In genomic region chr12:56496704-56497103, GRCh38 we compare ENCODE assay signal across 8 cellular contexts. TPM values are rescaled to one million over a fixed set of nuclear protein-coding genes. Genes with fewer than 3 reads are reported as not detected.
A peak's percentile ranks its signal among the peaks of the same experiment; 100 is the strongest.
DNase-seq lines count a peak whose midpoint lies in the region; ATAC-seq and TF ChIP-seq lines count a peak whose summit lies in the region.
"Not testable (repeated sequence)": the region's sequence is repeated elsewhere in the genome, so short reads cannot be mapped to it uniquely, and the experiment has no call there.

No MANE protein-coding gene starts in this region.

- not testable (repeated sequence) for DNase-seq in GM10248 (ENCODE audit: extremely low spot score)
- peak; percentile 16 for DNase-seq in NK-92 treated with Interleukin-12 subunit alpha and Interleukin-12 subunit beta, amount 100 ng/mL, for 24 hours (lab: John Stamatoyannopoulos, UW)
- peak; percentile 78 for DNase-seq in activated CD4-positive, alpha-beta T cell treated with anti-CD3 and anti-CD28 coated beads for 48 hours
- DNase-seq in adrenal gland = peak; percentile 35 to 86 (median 66)
- peak; percentile 14 for DNase-seq in fibroblast of mammary gland (ENCODE audit: low read depth)
- DNase-seq in mesendoderm = peak; percentile 66
- DNase-seq in stimulated activated CD4-positive, alpha-beta T cell treated with anti-CD3 and anti-CD28 coated beads, Interleukin-2, amount 100 ng/mL, for 24 hours = peak; percentile 62 to 78
- DNase-seq in aorta = peak; percentile 77 to 91

- not testable (repeated sequence) for H2BK120ac ChIP-seq in mesendoderm (ENCODE audit: low read depth, low read length)

- peak; percentile 53 for TF ChIP-seq CTCF in GM10248 (IDR thresholded peaks at IDR 0.05; ENCODE audit: control extremely low read depth, extremely low read depth, low read depth, missing control alignments)
- peak in 3 of 6 experiments; percentile 25 to 40 (median 25) for TF ChIP-seq CTCF in adrenal gland (IDR thresholded peaks at IDR 0.05)
- peak; percentile 10 for TF ChIP-seq CTCF in fibroblast of mammary gland (conservative IDR thresholded peaks at IDR 0.05; ENCODE audit: control insufficient read depth, insufficient read depth, low read depth, low read length)

- not testable (repeated sequence) for H3K27ac ChIP-seq in adrenal gland; mesendoderm (ENCODE audit: low read depth, low read length); aorta (ENCODE audit: low read depth in 1 of 2, low read length in 2 of 2)

- TF ChIP-seq POLR2A in adrenal gland (IDR thresholded peaks at IDR 0.05) = not testable (repeated sequence)

- H2BK15ac ChIP-seq in mesendoderm (replicated peaks; ENCODE audit: low read depth) = not testable (repeated sequence)

- not testable (repeated sequence) for H4K5ac ChIP-seq in mesendoderm (ENCODE audit: low read length)

- ATAC-seq in aorta (ENCODE audit: low FRiP score) = not testable (repeated sequence)

- 3 to 9% (median 5%) methylated on average over 12 to 17 of the region's 17 CpGs for WGBS in adrenal gland, 4 donors
- WGBS in mesendoderm (ENCODE audit: extremely low coverage, insufficient coverage, low lambda C conversion rate) = no CpG with 5 or more reads among the region's 17 CpGs
- WGBS in aorta, 2 donors = 8 to 11% methylated on average over 15 to 17 of the region's 17 CpGs

- H3K9ac ChIP-seq in mesendoderm (ENCODE audit: low read length) = not testable (repeated sequence)

- H2BK5ac ChIP-seq in mesendoderm (ENCODE audit: low read length) = not testable (repeated sequence)

- POLR2A ChIA-PET in GM10248 (lab: Yijun Ruan, JAX) = not testable (repeated sequence)

- intact Hi-C loops in adrenal gland (cut with DNase I); aorta (cut with DNase I): not testable (repeated sequence)

- H3K4me3 ChIP-seq in adrenal gland; fibroblast of mammary gland (ENCODE audit: control insufficient read depth, low read depth, low read length); mesendoderm (ENCODE audit: low read length); aorta (ENCODE audit: low read length in 2 of 2): not testable (repeated sequence)

- H3K18ac ChIP-seq in mesendoderm (ENCODE audit: low read length) = not testable (repeated sequence)

- not testable (repeated sequence) for H3K56ac ChIP-seq in mesendoderm (ENCODE audit: low read length)

- CTCF ChIA-PET in GM10248 (lab: Yijun Ruan, JAX) = interaction anchor here (0.9 to 1.8 kb wide), 7 partner anchors 9 to 140 kb away, joined by 3 to 4 read pairs (median 3); no protein-coding TSS in a partner anchor

- not testable (repeated sequence) for H3K9me3 ChIP-seq in adrenal gland (replicated peaks in 1 of 3); aorta (ENCODE audit: control insufficient read depth, low read length)

- H3K4ac ChIP-seq in mesendoderm (ENCODE audit: low read depth, low read length) = not testable (repeated sequence)

- H3K4me1 ChIP-seq in adrenal gland (replicated peaks in 1 of 2); mesendoderm (ENCODE audit: control insufficient read depth, low read depth, low read length); aorta (ENCODE audit: control insufficient read depth in 1 of 2, insufficient read depth in 2 of 2, low read length in 2 of 2): not testable (repeated sequence)

- H2AK5ac ChIP-seq in mesendoderm (ENCODE audit: low read length) = not testable (repeated sequence)

- H3K4me2 ChIP-seq in mesendoderm (ENCODE audit: low read length) = not testable (repeated sequence)

- not testable (repeated sequence) for H3K27me3 ChIP-seq in adrenal gland; mesendoderm (ENCODE audit: insufficient read depth, low read length, poor library complexity); aorta (ENCODE audit: control insufficient read depth in 1 of 2, insufficient read depth in 2 of 2, low read length in 1 of 2)

- not testable (repeated sequence) for H3K79me2 ChIP-seq in mesendoderm (ENCODE audit: control insufficient read depth, insufficient read depth, low read length)

- H4K8ac ChIP-seq in mesendoderm (ENCODE audit: low read depth, low read length) = not testable (repeated sequence)

- H3K36me3 ChIP-seq in adrenal gland (replicated peaks in 1 of 2); mesendoderm (ENCODE audit: control insufficient read depth, insufficient read depth, low read length); aorta (ENCODE audit: control insufficient read depth in 1 of 2, insufficient read depth in 2 of 2, low read length in 1 of 2): not testable (repeated sequence)

- H3K23ac ChIP-seq in mesendoderm (ENCODE audit: low read length) = not testable (repeated sequence)

- H3K79me1 ChIP-seq in mesendoderm (ENCODE audit: low read length) = not testable (repeated sequence)

RNA-seq across cellular contexts. Expression of gene GLS2, which starts 8.7 kb away (rescaled TPM):
- 1 to 10 TPM in 5 of 8 donors, under 1 TPM in 2, not detected in 1; 0.68 to 3.3 (median 1.1) TPM for total RNA-seq in adrenal gland
- 1 to 10 TPM; 1.5 to 5.3 (median 1.6) TPM for polyA plus RNA-seq in adrenal gland
- polyA plus RNA-seq in mesendoderm (2013, experiment 1 of 2) = 1.4 TPM
- 1.7 TPM for polyA plus RNA-seq in mesendoderm (2013, experiment 2 of 2)
- 1 to 10 TPM in 1 of 2 donors, under 1 TPM in 1; 0.58 to 1.5 TPM for total RNA-seq in aorta
- 1 to 10 TPM; 1.0 to 1.4 TPM for polyA plus RNA-seq in aorta

RNA-seq across cellular contexts. Expression of gene RBMS2, which starts 24.9 kb away (rescaled TPM):
- total RNA-seq in adrenal gland = 10 to 100 TPM in 7 of 8 donors, 1 to 10 TPM in 1; 9.6 to 41.5 (median 26.2) TPM
- 10 to 100 TPM in 2 of 3 donors, 1 to 10 TPM in 1; 7.6 to 20.9 (median 11.3) TPM for polyA plus RNA-seq in adrenal gland
- 28.7 TPM for polyA plus RNA-seq in mesendoderm (2013, experiment 1 of 2)
- 27.1 TPM for polyA plus RNA-seq in mesendoderm (2013, experiment 2 of 2)
- total RNA-seq in aorta = 10 to 100 TPM; 67.4 to 72.0 TPM
- polyA plus RNA-seq in aorta = 10 to 100 TPM; 12.5 to 18.2 TPM

RNA-seq across cellular contexts. Expression of gene SPRYD4, which starts 28.3 kb away (rescaled TPM):
- 1 to 10 TPM; 2.8 to 6.2 (median 5.2) TPM for total RNA-seq in adrenal gland
- polyA plus RNA-seq in adrenal gland = 1 to 10 TPM; 2.5 to 5.6 (median 3.2) TPM
- 2.9 TPM for polyA plus RNA-seq in mesendoderm (2013, experiment 1 of 2)
- polyA plus RNA-seq in mesendoderm (2013, experiment 2 of 2) = 2.8 TPM
- 1 to 10 TPM; 2.1 to 3.6 TPM for total RNA-seq in aorta
- 1 to 10 TPM; 1.6 to 1.8 TPM for polyA plus RNA-seq in aorta

RNA-seq across cellular contexts. Expression of gene MIP, which starts 42.2 kb away (rescaled TPM):
- total RNA-seq in adrenal gland = 1 to 10 TPM in 1 of 8 donors, under 1 TPM in 3, not detected in 4; 0.32 to 1.6 (median 0.39) TPM
- polyA plus RNA-seq in adrenal gland = under 1 TPM; 0.08 to 0.24 (median 0.17) TPM
- polyA plus RNA-seq in mesendoderm (2013, experiment 1 of 2) = 0.06 TPM
- polyA plus RNA-seq in mesendoderm (2013, experiment 2 of 2) = 0.06 TPM
- not detected for total RNA-seq in aorta
- polyA plus RNA-seq in aorta = not detected

RNA-seq across cellular contexts. Expression of gene TIMELESS, which starts 47.5 kb away (rescaled TPM):
- 1 to 10 TPM; 5.9 to 8.5 (median 7.0) TPM for total RNA-seq in adrenal gland
- 1 to 10 TPM; 4.6 to 5.6 (median 5.3) TPM for polyA plus RNA-seq in adrenal gland
- 38.5 TPM for polyA plus RNA-seq in mesendoderm (2013, experiment 1 of 2)
- polyA plus RNA-seq in mesendoderm (2013, experiment 2 of 2) = 38.7 TPM
- total RNA-seq in aorta = 1 to 10 TPM; 4.0 to 5.9 TPM
- 1 to 10 TPM; 1.8 to 4.6 TPM for polyA plus RNA-seq in aorta
